16 cellular contexts compared by ENCODE assay signal in the genomic region with DNA sequence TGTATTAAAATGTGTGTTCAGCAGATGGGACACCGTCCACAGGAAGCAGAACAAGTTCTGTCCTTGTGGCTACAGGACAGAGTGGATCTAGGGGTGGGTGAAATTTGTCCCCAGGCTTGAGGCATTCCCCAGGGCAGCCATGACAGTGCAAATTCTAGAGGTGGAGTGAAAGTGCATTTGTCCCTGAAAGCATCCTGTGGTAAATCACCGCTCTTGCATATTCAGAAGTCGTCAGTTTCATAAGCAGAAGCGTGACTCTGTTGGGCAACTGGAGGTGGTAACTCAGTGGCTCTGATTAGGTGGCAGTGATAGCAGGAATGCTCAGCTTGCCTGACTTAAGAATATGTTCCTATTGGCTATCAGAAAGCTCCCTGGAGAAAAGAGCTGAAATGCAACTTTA.
DNase-seq lines count a peak whose midpoint lies in the region; ATAC-seq and TF ChIP-seq lines count a peak whose summit lies in the region.
"Had no signal": no experiment of that assay in that cellular context is flagged by ENCODE, and none has a peak within 500 bp of the region (broad histone marks: within the 10 kb centered on the region; RNA-seq: fewer than 3 reads in every experiment).

No MANE protein-coding gene starts in this region.

- no peaks in the 10 kb centered on the region for H3K4me1 ChIP-seq in Peyer's patch
- H3K4me1 ChIP-seq: parathyroid adenoma, uterus had no signal

- H3K36me3 ChIP-seq in Peyer's patch, result no peaks in the 10 kb centered on the region
- no peaks in the 10 kb centered on the region for H3K36me3 ChIP-seq in brain microvascular endothelial cell (replicated peaks)
- H3K36me3 ChIP-seq: uterus had no signal

- no peak overlapping the region for H3K27ac ChIP-seq in Peyer's patch
- no peak overlapping the region for H3K27ac ChIP-seq in brain microvascular endothelial cell
- H3K27ac ChIP-seq: hepatocyte, parathyroid adenoma, uterus had no signal

- TF ChIP-seq CTCF in CD14-positive monocyte (IDR thresholded peaks at IDR 0.05), result no peak
- no peak for TF ChIP-seq CTCF in Peyer's patch (IDR thresholded peaks at IDR 0.05)
- no peak for TF ChIP-seq CTCF in brain microvascular endothelial cell (IDR thresholded peaks at IDR 0.05; ENCODE audit: low read depth, low read length, missing control alignments)

- peaks cover 0 to 9% of the 10 kb centered on the region in 2 donors for H3K36me3 Mint-ChIP-seq in CD14-positive monocyte

- ATAC-seq in GM19023 (IDR thresholded peaks at IDR 0.05; ENCODE audit: unreplicated experiment) (peak; percentile 73), HG02852 (IDR thresholded peaks at IDR 0.05; ENCODE audit: unreplicated experiment) (peak; percentile 93), GM21381 (IDR thresholded peaks at IDR 0.05; ENCODE audit: unreplicated experiment) (no peak)

- H3K27me3 Mint-ChIP-seq in CD14-positive monocyte (ENCODE audit: low read depth in 3 of 3), result peaks cover 13 to 22% (median 18%) of the 10 kb centered on the region in 3 donors

- H3K4me3 ChIP-seq in Peyer's patch (no peak overlapping the region), brain microvascular endothelial cell (ENCODE audit: low read depth, low read length) (no peak overlapping the region)
- H3K4me3 ChIP-seq: hepatocyte, lung, uterus had no signal

- peak overlapping the region in 1 of 2 donors; percentile 48 for H3K4me3 Mint-ChIP-seq in CD14-positive monocyte

- H3K9me3 Mint-ChIP-seq in CD14-positive monocyte, result no peaks in the 10 kb centered on the region

- H3K27me3 ChIP-seq in Peyer's patch (no peaks in the 10 kb centered on the region), brain microvascular endothelial cell (replicated peaks) (no peaks in the 10 kb centered on the region)
- H3K27me3 ChIP-seq: uterus had no signal

- TF ChIP-seq POLR2A in Peyer's patch (IDR thresholded peaks at IDR 0.05), result no peak

- H3K27ac Mint-ChIP-seq in CD14-positive monocyte, result peak overlapping the region in 1 of 7 donors; percentile 11

- peaks cover 10% of the 10 kb centered on the region for H3K4me1 Mint-ChIP-seq in CD14-positive monocyte

- intact Hi-C loops in CD14-positive monocyte (cut with micrococcal nuclease), result loop anchor here in 1 of 2 donors (10.0 kb wide), 1 partner anchor 277 kb away; no protein-coding TSS in a partner anchor

- in situ Hi-C loops in brain microvascular endothelial cell (cut with HindIII; ENCODE audit: low pct_ligation_motif_present, low sequenced_read_pairs), result no loop called here

- DNase-seq in CD14-positive monocyte (ENCODE audit: low spot score) (peak; percentile 61), NOMO-1 (lab: John Stamatoyannopoulos, UW; ENCODE audit: unreplicated experiment in 2 of 2) (peak; percentile 31 to 66), Peyer's patch (no peak), brain microvascular endothelial cell (no peak), NCI-H146 (lab: John Stamatoyannopoulos, UW) (no peak)
- DNase-seq: activated CD4-positive, CD25-positive, alpha-beta regulatory T cell treated with anti-CD3 and anti-CD28 coated beads, Interleukin-2, amount 50 U/mL, for 72 hours; DMS79 treated with DMSO at 0.1 percent for 48 hours; NCI-H1417; SK-N-SH; uterus had no signal

- no peaks in the 10 kb centered on the region for H3K9me3 ChIP-seq in Peyer's patch
- H3K9me3 ChIP-seq: SK-N-SH, uterus had no signal

Comparison
In these comparisons a context has a peak if more than half of its experiments do, and no peak if none do; other contexts are left out.
1. DNase-seq: peak in CD14-positive monocyte (single experiment) and NOMO-1 (2 of 2); none in Peyer's patch (0 of 3), brain microvascular endothelial cell (single experiment) and NCI-H146 (single experiment).